ENCODE assay signal across 8 cellular contexts in the genomic region with DNA sequence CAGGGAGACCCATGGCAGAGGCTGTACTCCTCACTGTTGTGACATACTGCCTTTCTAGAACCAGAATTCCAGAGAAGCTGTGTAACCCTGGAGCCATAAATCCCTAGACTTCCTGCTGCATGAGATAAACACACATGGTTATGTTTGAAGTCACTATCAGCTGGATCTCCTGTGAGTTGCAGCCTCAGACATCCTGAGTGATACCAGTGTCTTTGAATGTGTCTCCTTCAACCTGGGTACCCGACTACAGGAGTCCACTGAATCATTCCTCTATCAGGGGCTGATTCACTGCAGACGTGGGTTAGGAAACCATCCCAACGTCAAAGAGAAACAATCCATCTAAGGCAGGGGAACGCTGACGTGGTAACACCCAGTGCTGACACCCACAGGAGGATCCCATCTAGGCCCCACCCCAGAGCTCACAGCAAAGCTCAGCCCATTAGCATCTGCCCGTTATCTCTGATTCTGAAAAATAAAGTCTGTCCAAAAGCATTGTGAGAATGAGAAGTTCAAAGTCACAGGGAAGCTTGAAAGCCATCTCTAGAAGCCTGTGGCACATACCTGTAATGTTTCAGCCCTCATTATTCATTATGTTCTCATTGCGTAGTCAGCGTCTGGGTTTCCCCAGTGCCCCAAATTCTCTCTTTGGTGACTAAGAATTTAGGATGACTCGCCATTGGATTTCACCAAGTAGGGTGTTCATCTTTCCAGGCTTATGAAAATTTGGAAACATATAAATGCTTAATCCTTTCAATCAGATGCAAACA. TPM values are rescaled to one million over a fixed set of nuclear protein-coding genes. Genes with fewer than 3 reads are reported as not detected.
A peak's percentile ranks its signal among the peaks of the same experiment; 100 is the strongest.
DNase-seq lines count a peak whose midpoint lies in the region; ATAC-seq and TF ChIP-seq lines count a peak whose summit lies in the region.

No MANE protein-coding gene starts in this region.

- H3K36me3 ChIP-seq in HEK293 (ENCODE audit: control insufficient read depth in 2 of 2, insufficient read depth in 1 of 2, low read length in 2 of 2): no peaks in the 10 kb centered on the region
- H3K36me3 ChIP-seq in adipocyte (ENCODE audit: control insufficient read depth, insufficient read depth, low read length, severe bottlenecking): no peaks in the 10 kb centered on the region

- no peak overlapping the region for H3K9ac ChIP-seq in adipocyte (ENCODE audit: low read length)

- H3K4me1 Mint-ChIP-seq in T-cell (no peaks in the 10 kb centered on the region), CD14-positive monocyte (peaks cover 9% of the 10 kb centered on the region)

- H3K4me3 ChIP-seq in AG04449 (ENCODE audit: low read depth, low read length): no peak overlapping the region
- no peak overlapping the region for H3K4me3 ChIP-seq in HEK293 (ENCODE audit: low read depth, low read length)
- H3K4me3 ChIP-seq in adipocyte (ENCODE audit: low read length): no peak overlapping the region

- no peaks in the 10 kb centered on the region for H3K9me3 Mint-ChIP-seq in T-cell
- H3K9me3 Mint-ChIP-seq in CD14-positive monocyte: no peaks in the 10 kb centered on the region

- no peak for TF ChIP-seq CTCF in AG04449 (IDR thresholded peaks at IDR 0.05; ENCODE audit: insufficient read depth, low read length, missing control alignments)
- TF ChIP-seq CTCF in HEK293 (tag by site-specific recombination; IDR thresholded peaks at IDR 0.05): no peak
- no peak for TF ChIP-seq CTCF in CD14-positive monocyte (IDR thresholded peaks at IDR 0.05)

- H3K27me3 Mint-ChIP-seq in T-cell: no peaks in the 10 kb centered on the region
- H3K27me3 Mint-ChIP-seq in CD14-positive monocyte (ENCODE audit: low read depth in 3 of 3): peaks cover 1 to 4% (median 2%) of the 10 kb centered on the region in 3 donors

- H3K27ac Mint-ChIP-seq in T-cell (no peak overlapping the region), CD14-positive monocyte (peak overlapping the region in 1 of 7 donors; percentile 15)

- CTCF ChIA-PET in AG04449 (lab: Yijun Ruan, JAX) (interaction anchor here (1.3 to 2.8 kb wide), 4 partner anchors 9 to 392 kb away, joined by 4 to 19 read pairs (median 6); no protein-coding TSS in a partner anchor), HEK293 (lab: Yijun Ruan, JAX) (interaction anchor here (0.6 to 3.8 kb wide), 3 partner anchors 10 to 248 kb away, joined by 3 to 40 read pairs (median 3); no protein-coding TSS in a partner anchor), T-cell (lab: Charles Lee) (interaction anchor here in 1 of 2 donors (0.9 kb wide), 1 partner anchor 9 kb away, joined by 3 read pairs; no protein-coding TSS in a partner anchor)

- H3K9me3 ChIP-seq in HEK293 (ENCODE audit: control insufficient read depth, insufficient read depth, low read depth, low read length) (no peaks in the 10 kb centered on the region), adipocyte (ENCODE audit: control insufficient read depth, low read length) (no peaks in the 10 kb centered on the region)

- H3K36me3 Mint-ChIP-seq in T-cell: no peaks in the 10 kb centered on the region
- no peaks in the 10 kb centered on the region for H3K36me3 Mint-ChIP-seq in CD14-positive monocyte

- H3K4me1 ChIP-seq in HEK293 (ENCODE audit: control insufficient read depth, insufficient read depth, low read length) (no peaks in the 10 kb centered on the region), adipocyte (ENCODE audit: control insufficient read depth, insufficient read depth, low read length) (peaks cover 59% of the 10 kb centered on the region)

- H3K27ac ChIP-seq in HEK293 (ENCODE audit: extremely low read depth, low read depth, low read length): no peak overlapping the region

- H3K4me3 Mint-ChIP-seq in T-cell (no peak overlapping the region), CD14-positive monocyte (no peak overlapping the region)

- intact Hi-C loops in CD14-positive monocyte (cut with micrococcal nuclease): no loop called here

- ATAC-seq in T-cell (replicated peaks in 1 of 4): no peak

- POLR2A ChIA-PET in AG04449 (lab: Yijun Ruan, JAX): interaction anchor here (0.5 to 1.9 kb wide), 4 partner anchors 24 to 265 kb away, joined by 4 to 12 read pairs (median 10); a partner anchor contains a TSS
- POLR2A ChIA-PET in HEK293 (lab: Yijun Ruan, JAX): interaction anchor here (0.6 kb wide), 1 partner anchor 265 kb away, joined by 4 read pairs; no protein-coding TSS in a partner anchor
- POLR2A ChIA-PET in T-cell (lab: Charles Lee): no interaction called here

- H3K27me3 ChIP-seq in adipocyte (replicated peaks; ENCODE audit: control insufficient read depth, insufficient read depth, low read length): no peaks in the 10 kb centered on the region

- peak; percentile 98 for DNase-seq in AG04449 (ENCODE audit: low read depth, low spot score)
- DNase-seq in adipocyte (ENCODE audit: low read depth): peak; percentile 81
- DNase-seq in kidney tubule cell (ENCODE audit: low spot score): peak; percentile 98
- no peak for DNase-seq in T-helper 9 cell
- no peak for DNase-seq in T-cell
- DNase-seq in CD14-positive monocyte (ENCODE audit: low spot score): no peak
- no peak for DNase-seq in DMS79 (lab: John Stamatoyannopoulos, UW)

TF ChIP-seq in HEK293, 187 proteins besides CTCF, POLR2A, EP300 and RAD21 (continues in another document):
- TF ChIP-seq, protein P1, sequence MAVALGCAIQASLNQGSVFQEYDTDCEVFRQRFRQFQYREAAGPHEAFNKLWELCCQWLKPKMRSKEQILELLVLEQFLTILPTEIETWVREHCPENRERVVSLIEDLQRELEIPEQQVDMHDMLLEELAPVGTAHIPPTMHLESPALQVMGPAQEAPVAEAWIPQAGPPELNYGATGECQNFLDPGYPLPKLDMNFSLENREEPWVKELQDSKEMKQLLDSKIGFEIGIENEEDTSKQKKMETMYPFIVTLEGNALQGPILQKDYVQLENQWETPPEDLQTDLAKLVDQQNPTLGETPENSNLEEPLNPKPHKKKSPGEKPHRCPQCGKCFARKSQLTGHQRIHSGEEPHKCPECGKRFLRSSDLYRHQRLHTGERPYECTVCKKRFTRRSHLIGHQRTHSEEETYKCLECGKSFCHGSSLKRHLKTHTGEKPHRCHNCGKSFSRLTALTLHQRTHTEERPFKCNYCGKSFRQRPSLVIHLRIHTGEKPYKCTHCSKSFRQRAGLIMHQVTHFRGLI (tag by site-specific recombination; IDR thresholded peaks at IDR 0.05): no peak
- TF ChIP-seq ZNF184 (tag by site-specific recombination; IDR thresholded peaks at IDR 0.05) (0 out of 2 replicates have a peak, but pooled peaks have one; percentile 47), ZNF404 (tag by site-specific recombination; IDR thresholded peaks at IDR 0.05) (no peak), ZXDB (tag by site-specific recombination; IDR thresholded peaks at IDR 0.05) (no peak), ZNF76 (tag by site-specific recombination; IDR thresholded peaks at IDR 0.05; ENCODE audit: borderline replicate concordance, low read depth) (no peak), ZNF510 (tag by site-specific recombination; IDR thresholded peaks at IDR 0.05; ENCODE audit: insufficient replicate concordance) (no peak), ZNF596 (tag by site-specific recombination; IDR thresholded peaks at IDR 0.05) (no peak)
- TF ChIP-seq, protein P2, sequence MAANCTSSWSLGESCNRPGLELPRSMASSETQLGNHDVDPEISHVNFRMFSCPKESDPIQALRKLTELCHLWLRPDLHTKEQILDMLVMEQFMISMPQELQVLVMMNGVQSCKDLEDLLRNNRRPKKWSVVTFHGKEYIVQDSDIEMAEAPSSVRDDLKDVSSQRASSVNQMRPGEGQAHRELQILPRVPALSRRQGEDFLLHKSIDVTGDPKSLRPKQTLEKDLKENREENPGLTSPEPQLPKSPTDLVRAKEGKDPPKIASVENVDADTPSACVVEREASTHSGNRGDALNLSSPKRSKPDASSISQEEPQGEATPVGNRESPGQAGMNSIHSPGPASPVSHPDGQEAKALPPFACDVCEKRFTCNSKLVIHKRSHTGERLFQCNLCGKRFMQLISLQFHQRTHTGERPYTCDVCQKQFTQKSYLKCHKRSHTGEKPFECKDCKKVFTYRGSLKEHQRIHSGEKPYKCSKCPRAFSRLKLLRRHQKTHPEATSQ (tag by site-specific recombination; IDR thresholded peaks at IDR 0.05): no peak
- TF ChIP-seq, protein P3, sequence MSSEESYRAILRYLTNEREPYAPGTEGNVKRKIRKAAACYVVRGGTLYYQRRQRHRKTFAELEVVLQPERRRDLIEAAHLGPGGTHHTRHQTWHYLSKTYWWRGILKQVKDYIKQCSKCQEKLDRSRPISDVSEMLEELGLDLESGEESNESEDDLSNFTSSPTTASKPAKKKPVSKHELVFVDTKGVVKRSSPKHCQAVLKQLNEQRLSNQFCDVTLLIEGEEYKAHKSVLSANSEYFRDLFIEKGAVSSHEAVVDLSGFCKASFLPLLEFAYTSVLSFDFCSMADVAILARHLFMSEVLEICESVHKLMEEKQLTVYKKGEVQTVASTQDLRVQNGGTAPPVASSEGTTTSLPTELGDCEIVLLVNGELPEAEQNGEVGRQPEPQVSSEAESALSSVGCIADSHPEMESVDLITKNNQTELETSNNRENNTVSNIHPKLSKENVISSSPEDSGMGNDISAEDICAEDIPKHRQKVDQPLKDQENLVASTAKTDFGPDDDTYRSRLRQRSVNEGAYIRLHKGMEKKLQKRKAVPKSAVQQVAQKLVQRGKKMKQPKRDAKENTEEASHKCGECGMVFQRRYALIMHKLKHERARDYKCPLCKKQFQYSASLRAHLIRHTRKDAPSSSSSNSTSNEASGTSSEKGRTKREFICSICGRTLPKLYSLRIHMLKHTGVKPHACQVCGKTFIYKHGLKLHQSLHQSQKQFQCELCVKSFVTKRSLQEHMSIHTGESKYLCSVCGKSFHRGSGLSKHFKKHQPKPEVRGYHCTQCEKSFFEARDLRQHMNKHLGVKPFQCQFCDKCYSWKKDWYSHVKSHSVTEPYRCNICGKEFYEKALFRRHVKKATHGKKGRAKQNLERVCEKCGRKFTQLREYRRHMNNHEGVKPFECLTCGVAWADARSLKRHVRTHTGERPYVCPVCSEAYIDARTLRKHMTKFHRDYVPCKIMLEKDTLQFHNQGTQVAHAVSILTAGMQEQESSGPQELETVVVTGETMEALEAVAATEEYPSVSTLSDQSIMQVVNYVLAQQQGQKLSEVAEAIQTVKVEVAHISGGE (tag by site-specific recombination; conservative IDR thresholded peaks at IDR 0.05; ENCODE audit: low read depth): peak; percentile 30; the same call in 1 of the 2 replicates
- TF ChIP-seq, protein P4, sequence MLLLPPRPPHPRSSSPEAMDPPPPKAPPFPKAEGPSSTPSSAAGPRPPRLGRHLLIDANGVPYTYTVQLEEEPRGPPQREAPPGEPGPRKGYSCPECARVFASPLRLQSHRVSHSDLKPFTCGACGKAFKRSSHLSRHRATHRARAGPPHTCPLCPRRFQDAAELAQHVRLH (tag by site-specific recombination; IDR thresholded peaks at IDR 0.05): no peak

RNA-seq across cellular contexts. Expression of a gene that starts 36.3 kb away (rescaled TPM):
- 1 to 10 TPM in 3 of 5 donors, under 1 TPM in 2; 0.47 to 4.6 (median 2.2) TPM for total RNA-seq in T-cell
- polyA plus RNA-seq in CD14-positive monocyte: 10 to 100 TPM; 36.6 to 61.6 TPM

Comparison
In these comparisons a context has a peak if more than half of its experiments do, and no peak if none do; other contexts are left out.
1. DNase-seq: peak in AG04449 (single experiment), adipocyte (single experiment) and kidney tubule cell (single experiment); none in T-helper 9 cell (single experiment), T-cell (0 of 34), CD14-positive monocyte (single experiment) and DMS79 (single experiment).
2. POLR2A ChIA-PET loops: an anchor here in AG04449 (0.5 to 1.9 kb wide) and HEK293 (0.6 kb wide); none called in T-cell.